Comparison of ENCODE assay signal across 16 cellular contexts in genomic region chr7:142468871-142469652, GRCh38.
"Had no signal": no experiment of that assay in that cellular context is flagged by ENCODE, and none has a peak within 500 bp of the region (broad histone marks: within the 10 kb centered on the region; RNA-seq: fewer than 3 reads in every experiment).

No MANE protein-coding gene starts in this region.

- H3K36me3 Mint-ChIP-seq: stimulated activated naive B cell treated with anti-CD40 and anti-IgM and Interleukin-4, amounts not matched to agents 10 μg/mL and 1 μg/mL and 100 μg/mL, for 72 hours had no signal

- H3K9me3 ChIP-seq: body of pancreas, gastrocnemius medialis, heart right ventricle, thyroid gland had no signal

- H3K4me1 Mint-ChIP-seq: nephron had no signal

- H3K4me3 ChIP-seq: body of pancreas, gastrocnemius medialis, heart right ventricle, thyroid gland had no signal

- H3K27ac Mint-ChIP-seq: activated B cell treated with CpG ODN at 0.5 μM for 24 hours; nephron; stimulated activated naive B cell treated with anti-CD40 and anti-IgM and Interleukin-4, amounts not matched to agents 10 μg/mL and 1 μg/mL and 100 μg/mL, for 72 hours had no signal

- H3K27me3 ChIP-seq: body of pancreas, gastrocnemius medialis, thyroid gland had no signal

- H3K4me1 ChIP-seq: body of pancreas, thyroid gland had no signal

- ATAC-seq: body of pancreas; heart right ventricle; stimulated activated naive B cell treated with anti-CD40 and anti-IgM and Interleukin-4, amounts not matched to agents 10 μg/mL and 1 μg/mL and 100 μg/mL, for 72 hours had no signal

- H3K36me3 ChIP-seq: gastrocnemius medialis, heart right ventricle, thyroid gland had no signal

- H3K27ac ChIP-seq: body of pancreas, gastrocnemius medialis, heart right ventricle, thyroid gland had no signal

- DNase-seq: activated B cell treated with CpG ODN at 0.5 μM for 24 hours; activated CD4-positive, alpha-beta T cell treated with anti-CD3 and anti-CD28 coated beads, Interleukin-2, amount 50 U/mL, for 1 hour; activated gamma-delta T cell treated with Interleukin-2 at 50 U/mL for 16 hours; activated T-cell treated with anti-CD3 and anti-CD28 coated beads, Interleukin-2, amount 50 U/mL, for 1 hour; amygdala; body of pancreas; caudate nucleus; gastrocnemius medialis; heart right ventricle; mesendoderm; nucleus accumbens; stimulated activated CD4-positive, alpha-beta T cell treated with anti-CD3 and anti-CD28 coated beads, Interleukin-15, amount 100 ng/mL, for 24 hours; stimulated activated CD4-positive, alpha-beta T cell treated with anti-CD3 and anti-CD28 coated beads, Interleukin-4, amount 100 ng/mL, for 1 hour; stimulated activated naive B cell treated with anti-CD40 and anti-IgM and Interleukin-4, amounts not matched to agents 10 μg/mL and 1 μg/mL and 100 μg/mL, for 72 hours; thyroid gland had no signal

- H3K4me3 Mint-ChIP-seq: activated B cell treated with CpG ODN at 0.5 μM for 24 hours; nephron; stimulated activated naive B cell treated with anti-CD40 and anti-IgM and Interleukin-4, amounts not matched to agents 10 μg/mL and 1 μg/mL and 100 μg/mL, for 72 hours had no signal

- H3K9me3 Mint-ChIP-seq: activated B cell treated with CpG ODN at 0.5 μM for 24 hours; nephron; stimulated activated naive B cell treated with anti-CD40 and anti-IgM and Interleukin-4, amounts not matched to agents 10 μg/mL and 1 μg/mL and 100 μg/mL, for 72 hours had no signal
